ENCODE assay signal across 11 cellular contexts in the genomic region with DNA sequence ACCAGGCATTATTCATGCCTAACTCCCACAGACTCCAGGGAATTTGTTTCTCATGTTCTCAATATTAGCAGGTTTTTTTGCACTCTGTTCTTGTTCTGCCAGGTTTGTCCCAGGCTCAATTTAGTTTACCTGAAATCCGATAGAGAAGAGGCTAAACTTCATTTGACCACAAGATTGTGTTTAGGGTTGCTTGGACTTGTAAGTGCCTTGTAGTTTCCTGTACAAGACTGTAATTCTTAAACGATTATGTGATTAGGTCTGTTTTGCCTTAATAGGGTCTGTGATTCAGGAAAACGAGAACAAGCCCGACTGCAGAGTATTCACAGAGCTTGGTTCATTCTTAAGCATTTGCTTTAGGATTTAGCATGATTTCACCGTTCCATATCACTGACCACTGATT. TPM values are rescaled to one million over a fixed set of nuclear protein-coding genes. Genes with fewer than 3 reads are reported as not detected.
DNase-seq lines count a peak whose midpoint lies in the region; ATAC-seq and TF ChIP-seq lines count a peak whose summit lies in the region.
"Had no signal": no experiment of that assay in that cellular context is flagged by ENCODE, and none has a peak within 500 bp of the region (broad histone marks: within the 10 kb centered on the region; RNA-seq: fewer than 3 reads in every experiment).

No MANE protein-coding gene starts in this region.

- no peaks in the 10 kb centered on the region for H3K9me3 Mint-ChIP-seq in activated T-cell treated with anti-CD3 and anti-CD28 coated beads, Interleukin-2, amount 50 U/mL, for 24 hours
- no peaks in the 10 kb centered on the region for H3K9me3 Mint-ChIP-seq in neural crest cell
- H3K9me3 Mint-ChIP-seq: stimulated activated naive CD8-positive, alpha-beta T cell treated with anti-CD3 and anti-CD28 coated beads, Interleukin-15, amount 100 ng/mL, for 72 hours had no signal

- no peak for TF ChIP-seq CTCF in epithelial cell of esophagus (IDR thresholded peaks at IDR 0.05; ENCODE audit: insufficient read depth, low read depth, low read length, missing control alignments)
- TF ChIP-seq CTCF in neural crest cell (conservative IDR thresholded peaks at IDR 0.05) = no peak

- H3K27me3 Mint-ChIP-seq in activated T-cell treated with anti-CD3 and anti-CD28 coated beads, Interleukin-2, amount 50 U/mL, for 24 hours = peaks cover 78% of the 10 kb centered on the region
- no peaks in the 10 kb centered on the region for H3K27me3 Mint-ChIP-seq in neural crest cell (ENCODE audit: low read depth)

- no peak for ATAC-seq in HG03469 (IDR thresholded peaks at IDR 0.05; ENCODE audit: unreplicated experiment)

- peak overlapping the region; percentile 73 for H3K4me3 Mint-ChIP-seq in activated T-cell treated with anti-CD3 and anti-CD28 coated beads, Interleukin-2, amount 50 U/mL, for 24 hours
- peak overlapping the region; percentile 89 for H3K4me3 Mint-ChIP-seq in neural crest cell

- no peaks in the 10 kb centered on the region for H3K36me3 ChIP-seq in urinary bladder (ENCODE audit: insufficient read depth)

- no peak for DNase-seq in activated T-cell treated with anti-CD3 and anti-CD28 coated beads, Interleukin-2, amount 50 U/mL, for 24 hours
- DNase-seq in activated T-cell treated with anti-CD3 and anti-CD28 coated beads for 4 hours = no peak
- peak; percentile 60 for DNase-seq in epithelial cell of esophagus (ENCODE audit: low read depth)
- DNase-seq in neural crest cell (ENCODE audit: low read depth, low spot score) = no peak
- DNase-seq in kidney glomerular epithelial cell (lab: John Stamatoyannopoulos, UW) = no peak
- no peak for DNase-seq in SW 1271 (lab: John Stamatoyannopoulos, UW)
- DNase-seq: cortex of kidney had no signal

- 33% methylated on average over 5 of the region's 5 CpGs for WGBS in urinary bladder

- H3K27ac Mint-ChIP-seq in activated T-cell treated with anti-CD3 and anti-CD28 coated beads, Interleukin-2, amount 50 U/mL, for 24 hours = no peak overlapping the region
- no peak overlapping the region for H3K27ac Mint-ChIP-seq in neural crest cell (ENCODE audit: unreplicated experiment)
- H3K27ac Mint-ChIP-seq: stimulated activated naive CD8-positive, alpha-beta T cell treated with anti-CD3 and anti-CD28 coated beads, Interleukin-15, amount 100 ng/mL, for 72 hours had no signal

- H3K4me1 Mint-ChIP-seq in activated T-cell treated with anti-CD3 and anti-CD28 coated beads, Interleukin-2, amount 50 U/mL, for 24 hours (ENCODE audit: low read depth) = peaks cover 70% of the 10 kb centered on the region
- H3K4me1 Mint-ChIP-seq in neural crest cell = peaks cover 60% of the 10 kb centered on the region

- no peaks in the 10 kb centered on the region for H3K36me3 Mint-ChIP-seq in activated T-cell treated with anti-CD3 and anti-CD28 coated beads, Interleukin-2, amount 50 U/mL, for 24 hours (ENCODE audit: low read depth)
- no peaks in the 10 kb centered on the region for H3K36me3 Mint-ChIP-seq in neural crest cell (ENCODE audit: low read depth)

- H3K4me3 ChIP-seq in epithelial cell of esophagus (ENCODE audit: low read length) = peak overlapping the region; percentile 75
- peak overlapping the region; percentile 74 for H3K4me3 ChIP-seq in urinary bladder (ENCODE audit: low read depth, low read length)

- peaks cover 2% of the 10 kb centered on the region for H3K4me1 ChIP-seq in urinary bladder (ENCODE audit: insufficient read depth)

- no peak overlapping the region for H3K27ac ChIP-seq in urinary bladder (ENCODE audit: low read depth)
- H3K27ac ChIP-seq: KMS-11 had no signal

RNA-seq across cellular contexts. Expression of a gene that starts 1.8 kb away (rescaled TPM):
- total RNA-seq in neural crest cell (27.5 and 27.6 TPM in 2 replicates), urinary bladder (169 TPM)
- polyA plus RNA-seq in urinary bladder = 146 TPM
